8 cellular contexts compared by ENCODE assay signal in genomic region chr1:116508984-116509980, GRCh38.
DNase-seq lines count a peak whose midpoint lies in the region; ATAC-seq and TF ChIP-seq lines count a peak whose summit lies in the region.

No MANE protein-coding gene starts in this region.

- in situ Hi-C loops in HAP-1 (cut with MboI; ENCODE audit: low sequenced_read_pairs), result no loop called here

- H3K79me2 ChIP-seq in MM.1S (ENCODE audit: low read length), result no peaks in the 10 kb centered on the region

- peaks cover 5% of the 10 kb centered on the region for H3K9me3 Mint-ChIP-seq in activated naive CD8-positive, alpha-beta T cell treated with anti-CD3 and anti-CD28 coated beads, Interleukin-2, amount 10 ng/mL, durations not matched to agents 7 days and 5 days

- H3K9me3 ChIP-seq in MM.1S (replicated peaks; ENCODE audit: insufficient read depth, low read length) (no peaks in the 10 kb centered on the region), HAP-1 (0 out of 2 replicates have a peak, but pooled peaks cover 2% of the 10 kb centered on the region)

- POLR2A ChIA-PET in BJ (lab: Charles Lee), result no interaction called here
- POLR2A ChIA-PET in activated naive CD8-positive, alpha-beta T cell treated with anti-CD3 and anti-CD28 coated beads, Interleukin-2, amount 10 ng/mL, durations not matched to agents 7 days and 5 days (lab: Charles Lee), result no interaction called here

- no peak overlapping the region for H2AFZ ChIP-seq in MM.1S (ENCODE audit: low read length)

- H3K9me2 ChIP-seq in MM.1S (replicated peaks; ENCODE audit: insufficient read depth, low read length), result no peaks in the 10 kb centered on the region

- peak; percentile 34 for ATAC-seq in GM21526 (IDR thresholded peaks at IDR 0.05; ENCODE audit: low FRiP score, unreplicated experiment)
- no peak for ATAC-seq in activated naive CD8-positive, alpha-beta T cell treated with anti-CD3 and anti-CD28 coated beads, Interleukin-2, amount 10 ng/mL, durations not matched to agents 7 days and 5 days (ENCODE audit: low read depth)

- H3K36me3 ChIP-seq in BJ (ENCODE audit: control insufficient read depth, insufficient read depth, low read length), result no peaks in the 10 kb centered on the region
- no peaks in the 10 kb centered on the region for H3K36me3 ChIP-seq in MM.1S (replicated peaks; ENCODE audit: insufficient read depth, low read length)
- no peaks in the 10 kb centered on the region for H3K36me3 ChIP-seq in HAP-1 (replicated peaks)

- no peak for TF ChIP-seq CTCF in BJ (IDR thresholded peaks at IDR 0.05; ENCODE audit: insufficient read depth, low read depth, low read length)
- TF ChIP-seq CTCF in MM.1S (IDR thresholded peaks at IDR 0.05; ENCODE audit: low read length), result no peak

- peaks cover 61% of the 10 kb centered on the region for H3K4me1 Mint-ChIP-seq in activated naive CD8-positive, alpha-beta T cell treated with anti-CD3 and anti-CD28 coated beads, Interleukin-2, amount 10 ng/mL, durations not matched to agents 7 days and 5 days

- CTCF ChIA-PET in BJ (lab: Yijun Ruan, JAX), result interaction anchor here (0.8 to 2.8 kb wide), 4 partner anchors 10 to 677 kb away, joined by 3 to 7 read pairs (median 3); no protein-coding TSS in a partner anchor

- peaks cover 25% of the 10 kb centered on the region for H3F3A ChIP-seq in MM.1S (ENCODE audit: insufficient read depth, low read length)

- H3K27me3 ChIP-seq in BJ (ENCODE audit: control insufficient read depth, insufficient read depth, low read length) (no peaks in the 10 kb centered on the region), MM.1S (replicated peaks; ENCODE audit: insufficient read depth, low read length) (no peaks in the 10 kb centered on the region), HAP-1 (ENCODE audit: low read depth) (no peaks in the 10 kb centered on the region)

- DNase-seq in BJ (ENCODE audit: low read depth), result peak; percentile 68
- DNase-seq in MM.1S, result no peak
- DNase-seq in activated naive CD8-positive, alpha-beta T cell treated with anti-CD3 and anti-CD28 coated beads, Interleukin-2, amount 10 ng/mL, durations not matched to agents 7 days and 5 days, result no peak
- DNase-seq in myocyte (ENCODE audit: low read depth), result peak; percentile 68
- DNase-seq in NCI-H2029 (lab: John Stamatoyannopoulos, UW), result no peak
- DNase-seq in NCI-H1092 (lab: John Stamatoyannopoulos, UW), result no peak
- no peak for DNase-seq in HAP-1 (ENCODE audit: low spot score in 2 of 2)

- peaks cover 61% of the 10 kb centered on the region for H3K4me1 ChIP-seq in MM.1S (ENCODE audit: low read length)
- H3K4me1 ChIP-seq in HAP-1, result 0 out of 2 replicates have a peak, but pooled peaks cover 3% of the 10 kb centered on the region

- no peaks in the 10 kb centered on the region for H3K27me3 Mint-ChIP-seq in activated naive CD8-positive, alpha-beta T cell treated with anti-CD3 and anti-CD28 coated beads, Interleukin-2, amount 10 ng/mL, durations not matched to agents 7 days and 5 days

- no peaks in the 10 kb centered on the region for H4K20me1 ChIP-seq in MM.1S (ENCODE audit: insufficient read depth, low read length)

- H3K4me3 ChIP-seq in BJ (ENCODE audit: low read depth, low read length) (no peak overlapping the region), MM.1S (ENCODE audit: low read length) (no peak overlapping the region), HAP-1 (no peak overlapping the region)

- peak overlapping the region; percentile 75 for H3K27ac Mint-ChIP-seq in activated naive CD8-positive, alpha-beta T cell treated with anti-CD3 and anti-CD28 coated beads, Interleukin-2, amount 10 ng/mL, durations not matched to agents 7 days and 5 days

- H3K36me3 Mint-ChIP-seq in activated naive CD8-positive, alpha-beta T cell treated with anti-CD3 and anti-CD28 coated beads, Interleukin-2, amount 10 ng/mL, durations not matched to agents 7 days and 5 days, result peaks cover 24% of the 10 kb centered on the region

- H3K4me3 Mint-ChIP-seq in activated naive CD8-positive, alpha-beta T cell treated with anti-CD3 and anti-CD28 coated beads, Interleukin-2, amount 10 ng/mL, durations not matched to agents 7 days and 5 days, result peak overlapping the region; percentile 53

- peak overlapping the region; percentile 27; the same call in 1 of the 2 replicates for H3K4me2 ChIP-seq in MM.1S (ENCODE audit: low read depth, low read length)

- no peak overlapping the region for H3K9ac ChIP-seq in MM.1S (ENCODE audit: low read length)

- H3K27ac ChIP-seq in MM.1S (ENCODE audit: low read length), result peak overlapping the region; percentile 60; the same call in 1 of the 2 replicates

Comparison
In these comparisons a context has a peak if more than half of its experiments do, and no peak if none do; other contexts are left out.
1. DNase-seq: peak in BJ (single experiment) and myocyte (single experiment); none in MM.1S (single experiment), activated naive CD8-positive, alpha-beta T cell treated with anti-CD3 and anti-CD28 coated beads, Interleukin-2, amount 10 ng/mL, durations not matched to agents 7 days and 5 days (single experiment), NCI-H2029 (single experiment), NCI-H1092 (single experiment) and HAP-1 (0 of 2).